In the genomic region with DNA sequence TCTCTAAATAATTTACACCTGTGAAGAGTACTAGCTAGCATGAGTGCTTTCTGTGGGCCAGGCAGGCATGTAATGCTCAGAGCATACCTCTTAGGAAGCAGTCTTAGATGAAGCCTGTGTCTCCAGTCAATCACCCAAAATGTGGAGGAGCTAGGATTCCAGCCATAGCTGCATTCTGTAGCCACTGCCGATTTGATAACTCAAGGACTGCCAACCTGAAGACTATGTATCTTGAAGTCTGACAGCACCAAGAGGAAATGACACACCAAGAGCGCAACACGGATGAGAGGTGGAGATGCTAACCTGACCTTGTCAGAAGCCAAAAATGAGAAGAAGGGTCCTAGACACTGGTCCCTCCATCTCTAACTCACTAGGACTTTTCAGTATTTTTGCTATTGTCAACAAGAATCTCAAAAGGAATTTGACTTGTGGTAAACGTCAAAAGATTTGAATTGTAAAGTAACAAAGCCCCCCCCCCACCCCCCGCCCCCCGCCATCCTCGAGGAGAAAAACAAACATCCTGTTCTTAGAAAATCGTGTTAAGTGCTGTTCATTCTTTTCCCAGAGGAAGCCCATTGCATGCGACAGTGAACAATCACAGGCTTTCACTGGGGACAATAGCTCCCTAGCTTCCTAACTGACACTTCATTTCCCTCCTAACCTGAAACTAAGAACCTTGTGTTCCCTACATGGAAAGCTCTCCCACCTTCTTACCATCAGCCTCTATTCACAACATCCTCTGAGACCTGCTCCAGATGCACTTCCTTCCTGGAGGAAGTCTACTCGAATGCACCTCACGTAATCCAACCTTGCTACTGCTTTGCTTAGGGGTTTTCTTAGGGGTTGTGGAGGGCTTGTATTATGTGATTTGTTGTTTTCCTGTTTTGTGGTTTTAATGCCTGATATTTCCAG, we compare ENCODE assay signal across 8 cellular contexts. TPM values are rescaled to one million over a fixed set of nuclear protein-coding genes. Genes with fewer than 3 reads are reported as not detected.
DNase-seq lines count a peak whose midpoint lies in the region; ATAC-seq lines count a peak whose summit lies in the region.

No MANE protein-coding gene starts in this region.

- H3K4me3 ChIP-seq in ACC112 (ENCODE audit: low read depth, low read length) (no peak overlapping the region), HUES48 (ENCODE audit: low read depth, low read length) (peak overlapping the region; percentile 40), mesenchymal stem cell (ENCODE audit: insufficient read depth in 1 of 2, low read depth in 1 of 2, low read length in 2 of 2) (no peak overlapping the region)

- peaks cover 23% of the 10 kb centered on the region; the same call in 1 of the 2 replicates for H3K36me3 ChIP-seq in ACC112 (ENCODE audit: insufficient read depth, low read length)
- no peaks in the 10 kb centered on the region for H3K36me3 ChIP-seq in HUES48 (ENCODE audit: control insufficient read depth, insufficient read depth, low read length)
- H3K36me3 ChIP-seq in mesenchymal stem cell (ENCODE audit: control insufficient read depth in 1 of 2, insufficient read depth in 2 of 2, low read depth in 1 of 2, low read length in 2 of 2), result peaks cover 6% of the 10 kb centered on the region in 2 experiments

- peak overlapping the region in 1 of 2 experiments; percentile 87 for H3K18ac ChIP-seq in mesenchymal stem cell (ENCODE audit: low read depth in 1 of 2, low read length in 2 of 2)

- peak overlapping the region; percentile 43 for H4K91ac ChIP-seq in mesenchymal stem cell (ENCODE audit: low read length)

- peak overlapping the region in 1 of 2 experiments; percentile 78 for H3K4ac ChIP-seq in mesenchymal stem cell (ENCODE audit: low read depth in 1 of 2, low read length in 2 of 2)

- no peak overlapping the region for H2BK15ac ChIP-seq in mesenchymal stem cell (ENCODE audit: low read depth, poor library complexity, severe bottlenecking)

- no peaks in the 10 kb centered on the region for H3K79me1 ChIP-seq in mesenchymal stem cell (replicated peaks; ENCODE audit: low read length, poor library complexity, severe bottlenecking)

- H3K9ac ChIP-seq in HUES48 (ENCODE audit: low read depth, low read length) (peak overlapping the region; percentile 46; the same call in 1 of the 2 replicates), mesenchymal stem cell (ENCODE audit: low read length) (no peak overlapping the region)

- H3K27me3 ChIP-seq in ACC112 (ENCODE audit: insufficient read depth, low read length) (no peaks in the 10 kb centered on the region), HUES48 (ENCODE audit: control insufficient read depth, insufficient read depth, low read length) (peaks cover 7% of the 10 kb centered on the region; the same call in 1 of the 2 replicates), mesenchymal stem cell (ENCODE audit: control insufficient read depth in 1 of 2, insufficient read depth in 1 of 2, low read length in 2 of 2) (no peaks in the 10 kb centered on the region)

- H3K27ac Mint-ChIP-seq in activated naive CD8-positive, alpha-beta T cell treated with anti-CD3 and anti-CD28 coated beads, Interleukin-2, amount 50 U/mL, for 24 hours, result peak overlapping the region; percentile 74

- H4K8ac ChIP-seq in mesenchymal stem cell (ENCODE audit: low read length), result peak overlapping the region; percentile 58

- peak overlapping the region; percentile 49 for H3K27ac ChIP-seq in ACC112 (ENCODE audit: low read depth, low read length)
- peak overlapping the region; percentile 91 for H3K27ac ChIP-seq in HUES48 (ENCODE audit: low read depth, low read length)
- H3K27ac ChIP-seq in mesenchymal stem cell (ENCODE audit: low read length, poor library complexity, severe bottlenecking), result peak overlapping the region; percentile 19

- ATAC-seq in activated naive CD8-positive, alpha-beta T cell treated with anti-CD3 and anti-CD28 coated beads, Interleukin-2, amount 50 U/mL, for 24 hours, result peak; percentile 48
- ATAC-seq in GM19463 (IDR thresholded peaks at IDR 0.05; ENCODE audit: unreplicated experiment), result no peak

- H3K4me1 ChIP-seq in ACC112 (ENCODE audit: control insufficient read depth, insufficient read depth, low read length, unreplicated experiment) (peaks cover 80% of the 10 kb centered on the region), HUES48 (ENCODE audit: control insufficient read depth, insufficient read depth, low read length) (peaks cover 81% of the 10 kb centered on the region), mesenchymal stem cell (ENCODE audit: control insufficient read depth, insufficient read depth, low read depth, low read length) (peaks cover 19% of the 10 kb centered on the region)

- peak overlapping the region in 1 of 2 experiments; percentile 38 for H2BK12ac ChIP-seq in mesenchymal stem cell (ENCODE audit: low read length in 2 of 2)

- H3K79me2 ChIP-seq in ACC112 (ENCODE audit: control insufficient read depth, insufficient read depth, low read length, unreplicated experiment), result peaks cover 96% of the 10 kb centered on the region

- H2AFZ ChIP-seq in ACC112 (ENCODE audit: low read length, unreplicated experiment), result no peak overlapping the region
- no peak overlapping the region for H2AFZ ChIP-seq in mesenchymal stem cell (ENCODE audit: low read depth, low read length)

- peaks cover 22% of the 10 kb centered on the region for H3K36me3 Mint-ChIP-seq in activated naive CD8-positive, alpha-beta T cell treated with anti-CD3 and anti-CD28 coated beads, Interleukin-2, amount 50 U/mL, for 24 hours (ENCODE audit: low read depth)

- peak overlapping the region; percentile 15 for H2BK120ac ChIP-seq in mesenchymal stem cell (ENCODE audit: low read depth, low read length)

- no peaks in the 10 kb centered on the region for H3K9me3 Mint-ChIP-seq in activated naive CD8-positive, alpha-beta T cell treated with anti-CD3 and anti-CD28 coated beads, Interleukin-2, amount 50 U/mL, for 24 hours

- H3K27me3 Mint-ChIP-seq in activated naive CD8-positive, alpha-beta T cell treated with anti-CD3 and anti-CD28 coated beads, Interleukin-2, amount 50 U/mL, for 24 hours, result no peaks in the 10 kb centered on the region

- H3K4me1 Mint-ChIP-seq in activated naive CD8-positive, alpha-beta T cell treated with anti-CD3 and anti-CD28 coated beads, Interleukin-2, amount 50 U/mL, for 24 hours, result peaks cover 87% of the 10 kb centered on the region

- peak overlapping the region in 1 of 2 experiments; percentile 30 for H3K23ac ChIP-seq in mesenchymal stem cell (ENCODE audit: low read length in 2 of 2)

- no peak overlapping the region for H2BK5ac ChIP-seq in mesenchymal stem cell (ENCODE audit: low read depth, low read length, poor library complexity, severe bottlenecking)

- H2AK5ac ChIP-seq in mesenchymal stem cell (ENCODE audit: low read length, severe bottlenecking), result peak overlapping the region; percentile 90

- WGBS in mesenchymal stem cell, result 18% methylated on average over 7 of the region's 11 CpGs

- no peaks in the 10 kb centered on the region for H3K9me3 ChIP-seq in HUES48 (ENCODE audit: control insufficient read depth, insufficient read depth, low read length)
- H3K9me3 ChIP-seq in mesenchymal stem cell (ENCODE audit: control insufficient read depth, low read length), result no peaks in the 10 kb centered on the region

- no peak overlapping the region for H3K14ac ChIP-seq in mesenchymal stem cell (ENCODE audit: low read length in 2 of 2)

- H3K4me2 ChIP-seq in mesenchymal stem cell (ENCODE audit: low read length, poor library complexity, severe bottlenecking), result no peak overlapping the region

- H3K4me3 Mint-ChIP-seq in activated naive CD8-positive, alpha-beta T cell treated with anti-CD3 and anti-CD28 coated beads, Interleukin-2, amount 50 U/mL, for 24 hours, result peak overlapping the region; percentile 7

- DNase-seq in activated naive CD8-positive, alpha-beta T cell treated with anti-CD3 and anti-CD28 coated beads, Interleukin-2, amount 50 U/mL, for 24 hours, result no peak
- DNase-seq in mesenchymal stem cell (peak; percentile 59), OCI-M2 (lab: John Stamatoyannopoulos, UW; ENCODE audit: unreplicated experiment) (no peak), NCI-H2171 treated with DMSO at 0.1 percent for 48 hours (lab: John Stamatoyannopoulos, UW) (no peak)
- DNase-seq in activated CD4-positive, alpha-beta T cell treated with anti-CD3 and anti-CD28 coated beads, Interleukin-2, amount 50 U/mL, for 48 hours, result no peak

RNA-seq across cellular contexts. Expression of a gene that starts 14.7 kb away (rescaled TPM):
- 117 TPM for polyA plus RNA-seq in mesenchymal stem cell (2013, experiment 1 of 2)
- 117 TPM for polyA plus RNA-seq in mesenchymal stem cell (2013, experiment 2 of 2)

Comparison
In these comparisons a context has a peak if more than half of its experiments do, and no peak if none do; other contexts are left out.
1. H3K27ac ChIP-seq: peak in every context shown above with its lines; median percentile 91 in HUES48; 49 in ACC112; 19 in mesenchymal stem cell.